Comparison of ENCODE assay signal across 1 cellular context in the genomic region with DNA sequence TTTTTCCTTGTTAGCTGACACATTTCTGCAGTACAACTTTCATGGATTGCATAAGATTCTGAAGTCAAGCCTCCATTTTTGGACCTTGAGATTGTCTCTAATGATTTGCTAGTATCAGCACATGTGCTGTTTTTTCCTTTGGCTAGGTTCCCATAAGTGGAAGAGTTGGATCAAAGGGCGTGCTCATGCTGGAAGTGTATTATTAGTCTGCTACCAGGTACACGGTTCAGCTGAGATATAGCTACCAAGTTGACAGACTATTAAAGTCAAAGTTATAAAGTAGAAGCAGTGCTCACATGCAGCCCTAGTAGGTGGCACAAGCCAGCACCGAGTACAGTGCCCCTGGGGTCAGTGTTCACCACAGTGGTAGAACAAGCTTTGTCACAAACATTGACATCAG.
TF ChIP-seq lines count a peak whose summit lies in the region.

No MANE protein-coding gene starts in this region.

TF ChIP-seq in K562, 482 proteins besides CTCF, POLR2A, EP300 and RAD21:
- TF ChIP-seq, protein P1, sequence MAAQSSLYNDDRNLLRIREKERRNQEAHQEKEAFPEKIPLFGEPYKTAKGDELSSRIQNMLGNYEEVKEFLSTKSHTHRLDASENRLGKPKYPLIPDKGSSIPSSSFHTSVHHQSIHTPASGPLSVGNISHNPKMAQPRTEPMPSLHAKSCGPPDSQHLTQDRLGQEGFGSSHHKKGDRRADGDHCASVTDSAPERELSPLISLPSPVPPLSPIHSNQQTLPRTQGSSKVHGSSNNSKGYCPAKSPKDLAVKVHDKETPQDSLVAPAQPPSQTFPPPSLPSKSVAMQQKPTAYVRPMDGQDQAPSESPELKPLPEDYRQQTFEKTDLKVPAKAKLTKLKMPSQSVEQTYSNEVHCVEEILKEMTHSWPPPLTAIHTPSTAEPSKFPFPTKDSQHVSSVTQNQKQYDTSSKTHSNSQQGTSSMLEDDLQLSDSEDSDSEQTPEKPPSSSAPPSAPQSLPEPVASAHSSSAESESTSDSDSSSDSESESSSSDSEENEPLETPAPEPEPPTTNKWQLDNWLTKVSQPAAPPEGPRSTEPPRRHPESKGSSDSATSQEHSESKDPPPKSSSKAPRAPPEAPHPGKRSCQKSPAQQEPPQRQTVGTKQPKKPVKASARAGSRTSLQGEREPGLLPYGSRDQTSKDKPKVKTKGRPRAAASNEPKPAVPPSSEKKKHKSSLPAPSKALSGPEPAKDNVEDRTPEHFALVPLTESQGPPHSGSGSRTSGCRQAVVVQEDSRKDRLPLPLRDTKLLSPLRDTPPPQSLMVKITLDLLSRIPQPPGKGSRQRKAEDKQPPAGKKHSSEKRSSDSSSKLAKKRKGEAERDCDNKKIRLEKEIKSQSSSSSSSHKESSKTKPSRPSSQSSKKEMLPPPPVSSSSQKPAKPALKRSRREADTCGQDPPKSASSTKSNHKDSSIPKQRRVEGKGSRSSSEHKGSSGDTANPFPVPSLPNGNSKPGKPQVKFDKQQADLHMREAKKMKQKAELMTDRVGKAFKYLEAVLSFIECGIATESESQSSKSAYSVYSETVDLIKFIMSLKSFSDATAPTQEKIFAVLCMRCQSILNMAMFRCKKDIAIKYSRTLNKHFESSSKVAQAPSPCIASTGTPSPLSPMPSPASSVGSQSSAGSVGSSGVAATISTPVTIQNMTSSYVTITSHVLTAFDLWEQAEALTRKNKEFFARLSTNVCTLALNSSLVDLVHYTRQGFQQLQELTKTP (IDR thresholded peaks at IDR 0.05; ENCODE audit: low read depth in 1 of 2, partially characterized antibody in 2 of 2): no peak
- TF ChIP-seq ETS2 (tag; IDR thresholded peaks at IDR 0.05; ENCODE audit: borderline replicate concordance, poor library complexity, severe bottlenecking): no peak
- TF ChIP-seq ZNF561 (CRISPR knock-in tag; conservative IDR thresholded peaks at IDR 0.05): no peak
- no peak for TF ChIP-seq NFE2 (IDR thresholded peaks at IDR 0.05; ENCODE audit: low read depth)
- TF ChIP-seq, protein P2, sequence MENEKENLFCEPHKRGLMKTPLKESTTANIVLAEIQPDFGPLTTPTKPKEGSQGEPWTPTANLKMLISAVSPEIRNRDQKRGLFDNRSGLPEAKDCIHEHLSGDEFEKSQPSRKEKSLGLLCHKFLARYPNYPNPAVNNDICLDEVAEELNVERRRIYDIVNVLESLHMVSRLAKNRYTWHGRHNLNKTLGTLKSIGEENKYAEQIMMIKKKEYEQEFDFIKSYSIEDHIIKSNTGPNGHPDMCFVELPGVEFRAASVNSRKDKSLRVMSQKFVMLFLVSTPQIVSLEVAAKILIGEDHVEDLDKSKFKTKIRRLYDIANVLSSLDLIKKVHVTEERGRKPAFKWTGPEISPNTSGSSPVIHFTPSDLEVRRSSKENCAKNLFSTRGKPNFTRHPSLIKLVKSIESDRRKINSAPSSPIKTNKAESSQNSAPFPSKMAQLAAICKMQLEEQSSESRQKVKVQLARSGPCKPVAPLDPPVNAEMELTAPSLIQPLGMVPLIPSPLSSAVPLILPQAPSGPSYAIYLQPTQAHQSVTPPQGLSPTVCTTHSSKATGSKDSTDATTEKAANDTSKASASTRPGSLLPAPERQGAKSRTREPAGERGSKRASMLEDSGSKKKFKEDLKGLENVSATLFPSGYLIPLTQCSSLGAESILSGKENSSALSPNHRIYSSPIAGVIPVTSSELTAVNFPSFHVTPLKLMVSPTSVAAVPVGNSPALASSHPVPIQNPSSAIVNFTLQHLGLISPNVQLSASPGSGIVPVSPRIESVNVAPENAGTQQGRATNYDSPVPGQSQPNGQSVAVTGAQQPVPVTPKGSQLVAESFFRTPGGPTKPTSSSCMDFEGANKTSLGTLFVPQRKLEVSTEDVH (IDR thresholded peaks at IDR 0.05; ENCODE audit: low read depth, partially characterized antibody): no peak
- TF ChIP-seq TEAD4 (IDR thresholded peaks at IDR 0.05; ENCODE audit: low read length): no peak
- TF ChIP-seq TEAD4 (CRISPR knock-in tag; IDR thresholded peaks at IDR 0.05; ENCODE audit: borderline replicate concordance): no peak
- no peak for TF ChIP-seq ATF7 (IDR thresholded peaks at IDR 0.05)
- no peak for TF ChIP-seq PHTF2 (CRISPR knock-in tag; IDR thresholded peaks at IDR 0.05)
- no peak for TF ChIP-seq BHLHE40 (IDR thresholded peaks at IDR 0.05; ENCODE audit: low read length)
- no peak for TF ChIP-seq SRSF7 (optimal IDR thresholded peaks at IDR 0.05; ENCODE audit: low read depth, low read length)
- TF ChIP-seq, protein P3, sequence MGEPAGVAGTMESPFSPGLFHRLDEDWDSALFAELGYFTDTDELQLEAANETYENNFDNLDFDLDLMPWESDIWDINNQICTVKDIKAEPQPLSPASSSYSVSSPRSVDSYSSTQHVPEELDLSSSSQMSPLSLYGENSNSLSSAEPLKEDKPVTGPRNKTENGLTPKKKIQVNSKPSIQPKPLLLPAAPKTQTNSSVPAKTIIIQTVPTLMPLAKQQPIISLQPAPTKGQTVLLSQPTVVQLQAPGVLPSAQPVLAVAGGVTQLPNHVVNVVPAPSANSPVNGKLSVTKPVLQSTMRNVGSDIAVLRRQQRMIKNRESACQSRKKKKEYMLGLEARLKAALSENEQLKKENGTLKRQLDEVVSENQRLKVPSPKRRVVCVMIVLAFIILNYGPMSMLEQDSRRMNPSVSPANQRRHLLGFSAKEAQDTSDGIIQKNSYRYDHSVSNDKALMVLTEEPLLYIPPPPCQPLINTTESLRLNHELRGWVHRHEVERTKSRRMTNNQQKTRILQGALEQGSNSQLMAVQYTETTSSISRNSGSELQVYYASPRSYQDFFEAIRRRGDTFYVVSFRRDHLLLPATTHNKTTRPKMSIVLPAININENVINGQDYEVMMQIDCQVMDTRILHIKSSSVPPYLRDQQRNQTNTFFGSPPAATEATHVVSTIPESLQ (CRISPR knock-in tag; IDR thresholded peaks at IDR 0.05): no peak
- TF ChIP-seq EZH2 (IDR thresholded peaks at IDR 0.05; ENCODE audit: borderline replicate concordance, low read depth, low read length): no peak
- TF ChIP-seq E2F3 (CRISPR knock-in tag; IDR thresholded peaks at IDR 0.05): no peak
- TF ChIP-seq, protein P4, sequence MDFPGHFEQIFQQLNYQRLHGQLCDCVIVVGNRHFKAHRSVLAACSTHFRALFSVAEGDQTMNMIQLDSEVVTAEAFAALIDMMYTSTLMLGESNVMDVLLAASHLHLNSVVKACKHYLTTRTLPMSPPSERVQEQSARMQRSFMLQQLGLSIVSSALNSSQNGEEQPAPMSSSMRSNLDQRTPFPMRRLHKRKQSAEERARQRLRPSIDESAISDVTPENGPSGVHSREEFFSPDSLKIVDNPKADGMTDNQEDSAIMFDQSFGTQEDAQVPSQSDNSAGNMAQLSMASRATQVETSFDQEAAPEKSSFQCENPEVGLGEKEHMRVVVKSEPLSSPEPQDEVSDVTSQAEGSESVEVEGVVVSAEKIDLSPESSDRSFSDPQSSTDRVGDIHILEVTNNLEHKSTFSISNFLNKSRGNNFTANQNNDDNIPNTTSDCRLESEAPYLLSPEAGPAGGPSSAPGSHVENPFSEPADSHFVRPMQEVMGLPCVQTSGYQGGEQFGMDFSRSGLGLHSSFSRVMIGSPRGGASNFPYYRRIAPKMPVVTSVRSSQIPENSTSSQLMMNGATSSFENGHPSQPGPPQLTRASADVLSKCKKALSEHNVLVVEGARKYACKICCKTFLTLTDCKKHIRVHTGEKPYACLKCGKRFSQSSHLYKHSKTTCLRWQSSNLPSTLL (IDR thresholded peaks at IDR 0.05): no peak
- no peak for TF ChIP-seq RAD51 (IDR thresholded peaks at IDR 0.05; ENCODE audit: borderline replicate concordance, low read depth)
- TF ChIP-seq CCAR2 (IDR thresholded peaks at IDR 0.05; ENCODE audit: low read depth, low read length): no peak
